In the genomic region with DNA sequence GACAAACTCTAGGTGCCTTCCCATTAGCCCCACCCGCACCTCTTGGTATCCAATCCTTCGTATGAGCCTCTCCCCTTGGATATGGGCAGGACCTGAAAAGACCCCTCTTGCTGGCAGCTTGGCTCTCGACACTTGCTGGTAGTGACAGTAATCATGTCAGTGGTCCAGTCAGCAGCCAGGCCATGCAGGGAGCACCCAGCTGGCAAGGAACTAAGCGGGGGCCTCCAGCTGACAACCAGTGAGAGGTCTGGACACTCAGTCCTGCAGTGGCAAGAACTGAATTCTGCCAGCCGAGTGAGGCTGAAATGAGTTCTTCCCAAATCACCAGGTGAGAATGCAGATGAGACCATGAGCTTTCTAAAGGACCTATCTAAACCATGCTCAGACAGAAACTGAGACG, we compare ENCODE assay signal across 2 cellular contexts.
TF ChIP-seq lines count a peak whose summit lies in the region.

No MANE protein-coding gene starts in this region.

TF ChIP-seq in HEK293, 187 proteins besides CTCF, POLR2A, EP300 and RAD21 (continued from another document):
- TF ChIP-seq, protein P1, sequence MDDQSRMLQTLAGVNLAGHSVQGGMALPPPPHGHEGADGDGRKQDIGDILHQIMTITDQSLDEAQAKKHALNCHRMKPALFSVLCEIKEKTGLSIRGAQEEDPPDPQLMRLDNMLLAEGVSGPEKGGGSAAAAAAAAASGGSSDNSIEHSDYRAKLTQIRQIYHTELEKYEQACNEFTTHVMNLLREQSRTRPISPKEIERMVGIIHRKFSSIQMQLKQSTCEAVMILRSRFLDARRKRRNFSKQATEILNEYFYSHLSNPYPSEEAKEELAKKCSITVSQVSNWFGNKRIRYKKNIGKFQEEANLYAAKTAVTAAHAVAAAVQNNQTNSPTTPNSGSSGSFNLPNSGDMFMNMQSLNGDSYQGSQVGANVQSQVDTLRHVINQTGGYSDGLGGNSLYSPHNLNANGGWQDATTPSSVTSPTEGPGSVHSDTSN (CRISPR knock-in tag; IDR thresholded peaks at IDR 0.05) = no peak

TF ChIP-seq in K562, 482 proteins besides CTCF, POLR2A, EP300 and RAD21 (continued from another document):
- TF ChIP-seq ZNF561 (CRISPR knock-in tag; conservative IDR thresholded peaks at IDR 0.05) = no peak
- no peak for TF ChIP-seq SRSF3 (IDR thresholded peaks at IDR 0.05; ENCODE audit: insufficient read depth, low read length)
- no peak for TF ChIP-seq NRF1 (conservative IDR thresholded peaks at IDR 0.05 in 1 of 2, IDR thresholded peaks at IDR 0.05 in 1 of 2)
- no peak for TF ChIP-seq NEUROD1 (IDR thresholded peaks at IDR 0.05; ENCODE audit: borderline replicate concordance, low read depth, low read length, partially characterized antibody)
- TF ChIP-seq, protein P2, sequence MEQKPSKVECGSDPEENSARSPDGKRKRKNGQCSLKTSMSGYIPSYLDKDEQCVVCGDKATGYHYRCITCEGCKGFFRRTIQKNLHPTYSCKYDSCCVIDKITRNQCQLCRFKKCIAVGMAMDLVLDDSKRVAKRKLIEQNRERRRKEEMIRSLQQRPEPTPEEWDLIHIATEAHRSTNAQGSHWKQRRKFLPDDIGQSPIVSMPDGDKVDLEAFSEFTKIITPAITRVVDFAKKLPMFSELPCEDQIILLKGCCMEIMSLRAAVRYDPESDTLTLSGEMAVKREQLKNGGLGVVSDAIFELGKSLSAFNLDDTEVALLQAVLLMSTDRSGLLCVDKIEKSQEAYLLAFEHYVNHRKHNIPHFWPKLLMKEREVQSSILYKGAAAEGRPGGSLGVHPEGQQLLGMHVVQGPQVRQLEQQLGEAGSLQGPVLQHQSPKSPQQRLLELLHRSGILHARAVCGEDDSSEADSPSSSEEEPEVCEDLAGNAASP (IDR thresholded peaks at IDR 0.05) = no peak
- no peak for TF ChIP-seq MXI1 (IDR thresholded peaks at IDR 0.05; ENCODE audit: low read depth, low read length)
- TF ChIP-seq, protein P3, sequence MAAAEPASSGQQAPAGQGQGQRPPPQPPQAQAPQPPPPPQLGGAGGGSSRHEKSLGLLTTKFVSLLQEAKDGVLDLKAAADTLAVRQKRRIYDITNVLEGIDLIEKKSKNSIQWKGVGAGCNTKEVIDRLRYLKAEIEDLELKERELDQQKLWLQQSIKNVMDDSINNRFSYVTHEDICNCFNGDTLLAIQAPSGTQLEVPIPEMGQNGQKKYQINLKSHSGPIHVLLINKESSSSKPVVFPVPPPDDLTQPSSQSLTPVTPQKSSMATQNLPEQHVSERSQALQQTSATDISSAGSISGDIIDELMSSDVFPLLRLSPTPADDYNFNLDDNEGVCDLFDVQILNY (CRISPR knock-in tag; IDR thresholded peaks at IDR 0.05) = no peak
- TF ChIP-seq U2AF2 (optimal IDR thresholded peaks at IDR 0.05; ENCODE audit: low read depth, low read length) = no peak
- TF ChIP-seq, protein P4, sequence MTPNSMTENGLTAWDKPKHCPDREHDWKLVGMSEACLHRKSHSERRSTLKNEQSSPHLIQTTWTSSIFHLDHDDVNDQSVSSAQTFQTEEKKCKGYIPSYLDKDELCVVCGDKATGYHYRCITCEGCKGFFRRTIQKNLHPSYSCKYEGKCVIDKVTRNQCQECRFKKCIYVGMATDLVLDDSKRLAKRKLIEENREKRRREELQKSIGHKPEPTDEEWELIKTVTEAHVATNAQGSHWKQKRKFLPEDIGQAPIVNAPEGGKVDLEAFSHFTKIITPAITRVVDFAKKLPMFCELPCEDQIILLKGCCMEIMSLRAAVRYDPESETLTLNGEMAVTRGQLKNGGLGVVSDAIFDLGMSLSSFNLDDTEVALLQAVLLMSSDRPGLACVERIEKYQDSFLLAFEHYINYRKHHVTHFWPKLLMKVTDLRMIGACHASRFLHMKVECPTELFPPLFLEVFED (CRISPR knock-in tag; conservative IDR thresholded peaks at IDR 0.05) = no peak
- TF ChIP-seq, protein P5, sequence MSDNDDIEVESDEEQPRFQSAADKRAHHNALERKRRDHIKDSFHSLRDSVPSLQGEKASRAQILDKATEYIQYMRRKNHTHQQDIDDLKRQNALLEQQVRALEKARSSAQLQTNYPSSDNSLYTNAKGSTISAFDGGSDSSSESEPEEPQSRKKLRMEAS (CRISPR knock-in tag; IDR thresholded peaks at IDR 0.05) = no peak
- TF ChIP-seq, protein P6, sequence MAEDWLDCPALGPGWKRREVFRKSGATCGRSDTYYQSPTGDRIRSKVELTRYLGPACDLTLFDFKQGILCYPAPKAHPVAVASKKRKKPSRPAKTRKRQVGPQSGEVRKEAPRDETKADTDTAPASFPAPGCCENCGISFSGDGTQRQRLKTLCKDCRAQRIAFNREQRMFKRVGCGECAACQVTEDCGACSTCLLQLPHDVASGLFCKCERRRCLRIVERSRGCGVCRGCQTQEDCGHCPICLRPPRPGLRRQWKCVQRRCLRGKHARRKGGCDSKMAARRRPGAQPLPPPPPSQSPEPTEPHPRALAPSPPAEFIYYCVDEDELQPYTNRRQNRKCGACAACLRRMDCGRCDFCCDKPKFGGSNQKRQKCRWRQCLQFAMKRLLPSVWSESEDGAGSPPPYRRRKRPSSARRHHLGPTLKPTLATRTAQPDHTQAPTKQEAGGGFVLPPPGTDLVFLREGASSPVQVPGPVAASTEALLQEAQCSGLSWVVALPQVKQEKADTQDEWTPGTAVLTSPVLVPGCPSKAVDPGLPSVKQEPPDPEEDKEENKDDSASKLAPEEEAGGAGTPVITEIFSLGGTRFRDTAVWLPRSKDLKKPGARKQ (CRISPR knock-in tag; IDR thresholded peaks at IDR 0.05) = no peak
- TF ChIP-seq DDX20 (tag; IDR thresholded peaks at IDR 0.05; ENCODE audit: low read depth) = no peak
- TF ChIP-seq, protein P7, sequence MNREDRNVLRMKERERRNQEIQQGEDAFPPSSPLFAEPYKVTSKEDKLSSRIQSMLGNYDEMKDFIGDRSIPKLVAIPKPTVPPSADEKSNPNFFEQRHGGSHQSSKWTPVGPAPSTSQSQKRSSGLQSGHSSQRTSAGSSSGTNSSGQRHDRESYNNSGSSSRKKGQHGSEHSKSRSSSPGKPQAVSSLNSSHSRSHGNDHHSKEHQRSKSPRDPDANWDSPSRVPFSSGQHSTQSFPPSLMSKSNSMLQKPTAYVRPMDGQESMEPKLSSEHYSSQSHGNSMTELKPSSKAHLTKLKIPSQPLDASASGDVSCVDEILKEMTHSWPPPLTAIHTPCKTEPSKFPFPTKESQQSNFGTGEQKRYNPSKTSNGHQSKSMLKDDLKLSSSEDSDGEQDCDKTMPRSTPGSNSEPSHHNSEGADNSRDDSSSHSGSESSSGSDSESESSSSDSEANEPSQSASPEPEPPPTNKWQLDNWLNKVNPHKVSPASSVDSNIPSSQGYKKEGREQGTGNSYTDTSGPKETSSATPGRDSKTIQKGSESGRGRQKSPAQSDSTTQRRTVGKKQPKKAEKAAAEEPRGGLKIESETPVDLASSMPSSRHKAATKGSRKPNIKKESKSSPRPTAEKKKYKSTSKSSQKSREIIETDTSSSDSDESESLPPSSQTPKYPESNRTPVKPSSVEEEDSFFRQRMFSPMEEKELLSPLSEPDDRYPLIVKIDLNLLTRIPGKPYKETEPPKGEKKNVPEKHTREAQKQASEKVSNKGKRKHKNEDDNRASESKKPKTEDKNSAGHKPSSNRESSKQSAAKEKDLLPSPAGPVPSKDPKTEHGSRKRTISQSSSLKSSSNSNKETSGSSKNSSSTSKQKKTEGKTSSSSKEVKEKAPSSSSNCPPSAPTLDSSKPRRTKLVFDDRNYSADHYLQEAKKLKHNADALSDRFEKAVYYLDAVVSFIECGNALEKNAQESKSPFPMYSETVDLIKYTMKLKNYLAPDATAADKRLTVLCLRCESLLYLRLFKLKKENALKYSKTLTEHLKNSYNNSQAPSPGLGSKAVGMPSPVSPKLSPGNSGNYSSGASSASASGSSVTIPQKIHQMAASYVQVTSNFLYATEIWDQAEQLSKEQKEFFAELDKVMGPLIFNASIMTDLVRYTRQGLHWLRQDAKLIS (CRISPR knock-in tag; IDR thresholded peaks at IDR 0.05) = no peak
- TF ChIP-seq, protein P8, sequence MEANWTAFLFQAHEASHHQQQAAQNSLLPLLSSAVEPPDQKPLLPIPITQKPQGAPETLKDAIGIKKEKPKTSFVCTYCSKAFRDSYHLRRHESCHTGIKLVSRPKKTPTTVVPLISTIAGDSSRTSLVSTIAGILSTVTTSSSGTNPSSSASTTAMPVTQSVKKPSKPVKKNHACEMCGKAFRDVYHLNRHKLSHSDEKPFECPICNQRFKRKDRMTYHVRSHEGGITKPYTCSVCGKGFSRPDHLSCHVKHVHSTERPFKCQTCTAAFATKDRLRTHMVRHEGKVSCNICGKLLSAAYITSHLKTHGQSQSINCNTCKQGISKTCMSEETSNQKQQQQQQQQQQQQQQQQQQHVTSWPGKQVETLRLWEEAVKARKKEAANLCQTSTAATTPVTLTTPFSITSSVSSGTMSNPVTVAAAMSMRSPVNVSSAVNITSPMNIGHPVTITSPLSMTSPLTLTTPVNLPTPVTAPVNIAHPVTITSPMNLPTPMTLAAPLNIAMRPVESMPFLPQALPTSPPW (CRISPR knock-in tag; IDR thresholded peaks at IDR 0.05) = no peak
- no peak for TF ChIP-seq ERF (CRISPR knock-in tag; IDR thresholded peaks at IDR 0.05)
- no peak for TF ChIP-seq ELF1 (tag; IDR thresholded peaks at IDR 0.05)
